In genomic region chr12:103748875-103749274, GRCh38 we compare ENCODE assay signal across 35 cellular contexts.
"Had no signal": no experiment of that assay in that cellular context is flagged by ENCODE, and none has a peak within 500 bp of the region (broad histone marks: within the 10 kb centered on the region; RNA-seq: fewer than 3 reads in every experiment).

No MANE protein-coding gene starts in this region.

- H3K9ac ChIP-seq: KMS-11 had no signal

- H3K27me3 ChIP-seq: MG63 had no signal

- DNase-seq: Karpas-422, Kasumi-1, MG63, MM.1S, MV-4-11, NCI-H1048, NCI-H1092, NCI-H1092 treated with DMSO at 0.1 percent for 48 hours, NCI-H1105, NCI-H1105 treated with DMSO at 0.1 percent for 48 hours, NCI-H1417, NCI-H1417 treated with DMSO at 0.1 percent for 48 hours, NCI-H1436, NCI-H1436 treated with DMSO at 0.1 percent for 48 hours, NCI-H146, NCI-H1694, NCI-H1694 treated with DMSO at 0.1 percent for 48 hours, NCI-H187, NCI-H187 treated with DMSO at 0.1 percent for 48 hours, NCI-H1930, NCI-H2029, NCI-H2029 treated with DMSO at 0.1 percent for 48 hours, NCI-H2081, NCI-H2081 treated with DMSO at 0.1 percent for 48 hours, NCI-H2107, NCI-H2171, NCI-H2171 treated with DMSO at 0.1 percent for 48 hours, NCI-H2227 treated with DMSO at 0.1 percent for 48 hours, NCI-H226, NCI-H345, NCI-H446, NCI-H446 treated with DMSO at 0.1 percent for 48 hours, NCI-H510A, NCI-H510A treated with DMSO at 0.1 percent for 48 hours had no signal

- H3K27ac ChIP-seq: KMS-11 had no signal

- H3K36me3 ChIP-seq: MG63 had no signal

- H3K4me3 ChIP-seq: MG63 had no signal

- H3K9me3 ChIP-seq: MG63 had no signal

- H3K4me2 ChIP-seq: KMS-11 had no signal
